Comparison of ENCODE assay signal across 9 cellular contexts in genomic region chr2:39728941-39729351, GRCh38. TPM values are rescaled to one million over a fixed set of nuclear protein-coding genes. Genes with fewer than 3 reads are reported as not detected.
DNase-seq lines count a peak whose midpoint lies in the region; ATAC-seq, FAIRE-seq and TF ChIP-seq lines count a peak whose summit lies in the region.
"Had no signal": no experiment of that assay in that cellular context is flagged by ENCODE, and none has a peak within 500 bp of the region (broad histone marks: within the 10 kb centered on the region; RNA-seq: fewer than 3 reads in every experiment).

No MANE protein-coding gene starts in this region.

- H2AFZ ChIP-seq in H1 (ENCODE audit: low read length): no peak overlapping the region

- H3K23ac ChIP-seq in H1 (ENCODE audit: insufficient read length): no peak overlapping the region

- no peak overlapping the region for H2BK20ac ChIP-seq in H1 (ENCODE audit: low read length)

- peak; percentile 44 for ATAC-seq in HG03045 (IDR thresholded peaks at IDR 0.05; ENCODE audit: unreplicated experiment)

- H3K4me3 Mint-ChIP-seq in neural crest cell: no peak overlapping the region
- H3K4me3 Mint-ChIP-seq in CD8-positive, alpha-beta memory T cell: no peak overlapping the region

- peaks cover 0 to 4% (median 0%) of the 10 kb centered on the region in 4 experiments; a peak in 2 of 8 replicates for H3K36me3 ChIP-seq in H1 (ENCODE audit: control insufficient read depth in 2 of 4, insufficient read depth in 4 of 4, low read length in 3 of 4)
- no peaks in the 10 kb centered on the region for H3K36me3 ChIP-seq in CD8-positive, alpha-beta memory T cell (ENCODE audit: insufficient read depth, low read length)

- H4K91ac ChIP-seq in H1 (replicated peaks; ENCODE audit: insufficient read length, low read length): no peak overlapping the region

- H2BK12ac ChIP-seq in H1 (ENCODE audit: low read depth, low read length): no peak overlapping the region

- H3K14ac ChIP-seq in H1 (ENCODE audit: insufficient read length): no peak overlapping the region

- no peak overlapping the region for H3K18ac ChIP-seq in H1 (ENCODE audit: extremely low read depth, low read length)

- peak; percentile 45 for DNase-seq in GM03348 (ENCODE audit: low spot score)
- peak; percentile 44 for DNase-seq in RWPE1 (ENCODE audit: low spot score)
- DNase-seq in H1 (ENCODE audit: low read depth in 1 of 2, low spot score in 2 of 2): peak; percentile 3 to 69
- peak; percentile 28 for DNase-seq in neural crest cell (ENCODE audit: low read depth, low spot score)
- no peak for DNase-seq in activated gamma-delta T cell treated with Interleukin-2 at 50 U/mL for 16 hours
- DNase-seq in CD8-positive, alpha-beta memory T cell: no peak

- H4K20me1 ChIP-seq in H1 (replicated peaks in 1 of 2; ENCODE audit: control insufficient read depth in 1 of 2, insufficient read depth in 2 of 2, low read length in 2 of 2): peaks cover 0 to under 1% of the 10 kb centered on the region in 2 experiments

- H3K36me3 Mint-ChIP-seq in neural crest cell (ENCODE audit: low read depth): peaks cover 28% of the 10 kb centered on the region
- peaks cover 3 to 18% (median 8%) of the 10 kb centered on the region in 3 donors for H3K36me3 Mint-ChIP-seq in CD8-positive, alpha-beta memory T cell

- no peak overlapping the region for H2BK120ac ChIP-seq in H1 (replicated peaks; ENCODE audit: low read depth, low read length)

- H4K5ac ChIP-seq in H1 (ENCODE audit: insufficient read length, low read depth, low read length): no peak overlapping the region

- TF ChIP-seq RAD21 in H1 (IDR thresholded peaks at IDR 0.05 in 1 of 2, conservative IDR thresholded peaks at IDR 0.05 in 1 of 2; ENCODE audit: low read depth in 2 of 2, low read length in 2 of 2): peak; percentile 78 to 80

- H3K9me3 ChIP-seq in H1 (ENCODE audit: insufficient read depth in 2 of 2, low read depth in 1 of 2, low read length in 1 of 2): no peaks in the 10 kb centered on the region
- H3K9me3 ChIP-seq in CD8-positive, alpha-beta memory T cell (ENCODE audit: low read length): no peaks in the 10 kb centered on the region

- no peaks in the 10 kb centered on the region for H3K23me2 ChIP-seq in H1 (ENCODE audit: low read depth, low read length)

- peaks cover 16% of the 10 kb centered on the region for H3K4me1 Mint-ChIP-seq in neural crest cell
- H3K4me1 Mint-ChIP-seq in CD8-positive, alpha-beta memory T cell: no peaks in the 10 kb centered on the region

- H3K56ac ChIP-seq in H1 (replicated peaks; ENCODE audit: insufficient read length, low read depth, low read length): no peak overlapping the region

- no peak overlapping the region for H3K27ac ChIP-seq in 22Rv1
- no peak overlapping the region for H3K27ac ChIP-seq in RWPE1
- no peak overlapping the region for H3K27ac ChIP-seq in H1 (ENCODE audit: low read depth, low read length)
- no peak overlapping the region for H3K27ac ChIP-seq in CD8-positive, alpha-beta memory T cell (ENCODE audit: low read depth, low read length)

- H3K4ac ChIP-seq in H1 (replicated peaks; ENCODE audit: insufficient read length, low read depth, low read length): no peak overlapping the region

- H4K8ac ChIP-seq in H1 (ENCODE audit: extremely low read depth, insufficient read depth, low read length): no peak overlapping the region

- TF ChIP-seq POLR2A in H1 (IDR thresholded peaks at IDR 0.05; ENCODE audit: control extremely low read depth in 1 of 2, low read depth in 2 of 2, low read length in 2 of 2): no peak

- H3K79me1 ChIP-seq in H1 (ENCODE audit: low read depth, low read length): no peaks in the 10 kb centered on the region

- H3K27ac Mint-ChIP-seq in neural crest cell (ENCODE audit: unreplicated experiment): no peak overlapping the region
- H3K27ac Mint-ChIP-seq in CD8-positive, alpha-beta memory T cell: no peak overlapping the region

- peaks cover 5% of the 10 kb centered on the region for H3K9me3 Mint-ChIP-seq in neural crest cell
- H3K9me3 Mint-ChIP-seq in CD8-positive, alpha-beta memory T cell: peaks cover 0 to 2% (median 0%) of the 10 kb centered on the region in 5 donors

- no peak overlapping the region for H2AK5ac ChIP-seq in H1 (ENCODE audit: low read depth, low read length)

- no peak overlapping the region for H2BK15ac ChIP-seq in H1 (ENCODE audit: low read length)

- 62% methylated on average over 5 of the region's 5 CpGs; no CpG with 5 or more reads in 1 of the 2 experiments for WGBS in H1 (ENCODE audit: extremely low coverage in 1 of 2, insufficient coverage in 1 of 2, insufficient read length in 1 of 2, insufficient replicate concordance in 2 of 2, low coverage in 1 of 2, low lambda C conversion rate in 2 of 2, missing lambda C conversion rate in 1 of 2), 2 experiments

- H3K27me3 ChIP-seq in H1 (replicated peaks in 1 of 4; ENCODE audit: control insufficient read depth in 3 of 4, extremely low read depth in 1 of 4, insufficient read depth in 3 of 4, low read length in 3 of 4): no peaks in the 10 kb centered on the region
- H3K27me3 ChIP-seq in CD8-positive, alpha-beta memory T cell (ENCODE audit: insufficient read depth, low read length, poor library complexity, severe bottlenecking): no peaks in the 10 kb centered on the region

- H2BK5ac ChIP-seq in H1 (ENCODE audit: low read depth, low read length): no peak overlapping the region

- TF ChIP-seq CTCF in 22Rv1 (IDR thresholded peaks at IDR 0.05) (peak; percentile 94), RWPE1 (conservative IDR thresholded peaks at IDR 0.05; ENCODE audit: low read depth) (peak; percentile 33; the same call in 1 of the 2 replicates), H1 (IDR thresholded peaks at IDR 0.05; ENCODE audit: control extremely low read depth in 1 of 3, insufficient read depth in 1 of 3, low read depth in 1 of 3, low read length in 3 of 3) (peak; percentile 73 to 77 (median 74)), neural crest cell (conservative IDR thresholded peaks at IDR 0.05) (peak; percentile 81)

- no peaks in the 10 kb centered on the region for H3K79me2 ChIP-seq in H1 (ENCODE audit: control insufficient read depth in 1 of 2, insufficient read depth in 2 of 2, low read length in 2 of 2)

- POLR2A ChIA-PET in RWPE1 (lab: Yijun Ruan, JAX; ENCODE audit: low non-redundant PET): no interaction called here
- POLR2A ChIA-PET in H1 (lab: Charles Lee; ENCODE audit: partially characterized antibody): interaction anchor here (0.9 kb wide), 1 partner anchor 14 kb away, joined by 3 read pairs; no protein-coding TSS in a partner anchor
- POLR2A ChIA-PET in CD8-positive, alpha-beta memory T cell (lab: Charles Lee): no interaction called here

- CTCF ChIA-PET in RWPE1 (lab: Yijun Ruan, JAX): interaction anchor here (0.6 kb wide), 1 partner anchor 26 kb away, joined by 10 read pairs; no protein-coding TSS in a partner anchor
- CTCF ChIA-PET in H1 (lab: Charles Lee; ENCODE audit: partially characterized antibody): interaction anchor here (0.5 to 9.8 kb wide), 35 partner anchors 10 to 781 kb away, joined by 3 to 109 read pairs (median 4); no protein-coding TSS in a partner anchor
- CTCF ChIA-PET in CD8-positive, alpha-beta memory T cell (lab: Charles Lee): no interaction called here

- no peaks in the 10 kb centered on the region for H3K27me3 Mint-ChIP-seq in neural crest cell (ENCODE audit: low read depth)
- no peaks in the 10 kb centered on the region for H3K27me3 Mint-ChIP-seq in CD8-positive, alpha-beta memory T cell

- no peak for FAIRE-seq in H1 (lab: Jason Lieb, UNC)
- FAIRE-seq: colon had no signal

- H3K4me2 ChIP-seq in H1 (ENCODE audit: insufficient read depth in 1 of 2, low read depth in 2 of 2, low read length in 2 of 2): no peak overlapping the region

- no peak for TF ChIP-seq EP300 in H1 (IDR thresholded peaks at IDR 0.05; ENCODE audit: borderline replicate concordance in 1 of 2, low read depth in 2 of 2, low read length in 2 of 2)

- H3K9ac ChIP-seq in H1 (replicated peaks in 1 of 4; ENCODE audit: extremely low read depth in 1 of 4, low read depth in 3 of 4, low read length in 3 of 4): no peak overlapping the region

- H3K4me3 ChIP-seq in H1 (ENCODE audit: extremely low read depth in 1 of 4, insufficient read depth in 2 of 4, low read depth in 3 of 4, low read length in 4 of 4): no peak overlapping the region
- H3K4me3 ChIP-seq in CD8-positive, alpha-beta memory T cell (ENCODE audit: low read length): no peak overlapping the region

- no peaks in the 10 kb centered on the region for H3K4me1 ChIP-seq in H1 (replicated peaks in 1 of 4; ENCODE audit: control insufficient read depth in 3 of 4, insufficient read depth in 4 of 4, low read length in 3 of 4)
- no peaks in the 10 kb centered on the region for H3K4me1 ChIP-seq in CD8-positive, alpha-beta memory T cell (ENCODE audit: insufficient read depth, low read length)

TF ChIP-seq in H1, 55 proteins besides CTCF, POLR2A, EP300 and RAD21 (continues in another document):
- TF ChIP-seq PHF8 (conservative IDR thresholded peaks at IDR 0.05; ENCODE audit: low read depth, low read length): no peak
- no peak for TF ChIP-seq FOSL1 (IDR thresholded peaks at IDR 0.05; ENCODE audit: insufficient read depth, low read depth, low read length)
- TF ChIP-seq KDM1A (IDR thresholded peaks at IDR 0.05; ENCODE audit: borderline replicate concordance, low read length): no peak
- TF ChIP-seq BACH1 (IDR thresholded peaks at IDR 0.05; ENCODE audit: low read length): no peak
- no peak for TF ChIP-seq ATF2 (IDR thresholded peaks at IDR 0.05; ENCODE audit: low read length)

RNA-seq across cellular contexts. Expression of gene THUMPD2, which starts 50.1 kb away (rescaled TPM):
- 15.5 and 17.0 TPM in 2 replicates for total RNA-seq in H1 (2021; fragmentation: NEBNext Ultra II Directional; extraction: Animal tissue kit (Norgen Biotek cat#: 25700))
- polyA plus RNA-seq in H1 (2011; rRNA removed): 3.8 and 8.6 TPM in 2 replicates
- 11.7 TPM for polyA plus RNA-seq in H1 (2011; cell fraction: cytosol; rRNA removed)
- 6.5 TPM for polyA plus RNA-seq in H1 (2011; cell fraction: nucleus; rRNA removed)
- polyA plus RNA-seq in H1 (2012, experiment 1 of 2): 8.9 to 17.8 TPM (median 11.4 TPM) in 4 replicates
- polyA plus RNA-seq in H1 (2012, experiment 2 of 2): 1.7 TPM
- polyA plus RNA-seq in H1 (2013, experiment 1 of 2): 15.0 TPM
- 15.6 TPM for polyA plus RNA-seq in H1 (2013, experiment 2 of 2)
- polyA minus RNA-seq in H1 (2011; rRNA and poly(A)+ RNA removed): 10.1 and 12.9 TPM in 2 replicates
- polyA minus RNA-seq in H1 (2011; cell fraction: cytosol; rRNA and poly(A)+ RNA removed): 2.3 TPM
- polyA minus RNA-seq in H1 (2011; cell fraction: nucleus; rRNA and poly(A)+ RNA removed): 30.7 TPM
- 14.4 and 14.9 TPM in 2 replicates for total RNA-seq in neural crest cell
- total RNA-seq in CD8-positive, alpha-beta memory T cell: 10 to 100 TPM; 12.2 to 15.1 TPM
- polyA plus RNA-seq in CD8-positive, alpha-beta memory T cell: 8.0 TPM

Comparison
In these comparisons a context has a peak if more than half of its experiments do, and no peak if none do; other contexts are left out.
1. CTCF ChIP-seq: peak in every context shown above with its lines; median percentile 94 in 22Rv1; 81 in neural crest cell; 74 in H1; 33 in RWPE1.
2. DNase-seq: peak in GM03348 (single experiment), RWPE1 (single experiment), H1 (2 of 2) and neural crest cell (single experiment); none in activated gamma-delta T cell treated with Interleukin-2 at 50 U/mL for 16 hours (single experiment) and CD8-positive, alpha-beta memory T cell (0 of 5).